ENCODE assay signal across 9 cellular contexts in the genomic region with DNA sequence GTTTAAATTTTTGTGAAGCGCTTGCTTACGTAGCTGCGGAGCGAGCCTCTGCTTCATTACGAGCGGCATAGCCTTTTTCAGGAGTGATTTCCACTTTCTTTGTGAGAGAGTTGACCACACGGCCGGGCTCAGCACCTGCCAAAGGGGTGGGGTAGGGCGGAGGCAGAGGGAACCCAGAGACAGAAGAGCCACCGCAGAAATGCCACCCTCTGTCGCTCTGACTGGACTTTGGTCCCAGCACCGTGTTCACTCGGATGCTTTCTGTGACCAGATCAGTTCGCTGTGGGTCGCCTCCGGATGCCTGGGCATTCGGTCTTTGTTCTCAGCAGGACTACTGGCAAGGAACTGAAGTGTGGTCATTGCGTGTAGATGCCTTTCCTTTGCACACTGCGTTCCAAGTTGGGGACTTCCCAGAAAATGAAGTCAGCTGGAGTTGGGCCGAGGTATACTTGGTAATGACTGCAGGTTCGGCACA. TPM values are rescaled to one million over a fixed set of nuclear protein-coding genes. Genes with fewer than 3 reads are reported as not detected.
DNase-seq lines count a peak whose midpoint lies in the region; ATAC-seq, FAIRE-seq and TF ChIP-seq lines count a peak whose summit lies in the region.
"Had no signal": no experiment of that assay in that cellular context is flagged by ENCODE, and none has a peak within 500 bp of the region (broad histone marks: within the 10 kb centered on the region; RNA-seq: fewer than 3 reads in every experiment).

No MANE protein-coding gene starts in this region.

- no peak for FAIRE-seq in GM12891 (lab: Jason Lieb, UNC)

- H3K9ac ChIP-seq in HUES6 (ENCODE audit: low read length) (no peak overlapping the region), iPS-20b (ENCODE audit: low read depth, low read length) (peak overlapping the region; percentile 23; the same call in 1 of the 2 replicates)

- H3K27ac ChIP-seq in HUES6 (ENCODE audit: low read depth, low read length) (no peak overlapping the region), iPS-20b (ENCODE audit: low read length) (no peak overlapping the region)
- H3K27ac ChIP-seq: neutrophil had no signal

- H3K4me3 ChIP-seq in HUES6 (ENCODE audit: low read depth, low read length) (peak overlapping the region; percentile 60), astrocyte of the cerebellum (ENCODE audit: low read depth, low read length) (peak overlapping the region; percentile 48), iPS-20b (ENCODE audit: low read length) (peak overlapping the region; percentile 71), skeletal muscle cell (ENCODE audit: low read depth, low read length) (peak overlapping the region; percentile 47)

- no peak for ATAC-seq in HG03565 (IDR thresholded peaks at IDR 0.05; ENCODE audit: unreplicated experiment)

- DNase-seq in astrocyte of the cerebellum (ENCODE audit: low read depth) (peak; percentile 37), skeletal muscle cell (ENCODE audit: low read depth) (no peak), NCI-H128 (lab: John Stamatoyannopoulos, UW; ENCODE audit: unreplicated experiment) (no peak), GM12891 (ENCODE audit: insufficient read length, low spot score) (no peak), midbrain (lab: John Stamatoyannopoulos, UW) (no peak)

- H3K4me1 ChIP-seq in HUES6 (ENCODE audit: control insufficient read depth, insufficient read depth, low read length): 0 out of 2 replicates have a peak, but pooled peaks cover 5% of the 10 kb centered on the region
- H3K4me1 ChIP-seq in iPS-20b (ENCODE audit: insufficient read depth, low read length): no peaks in the 10 kb centered on the region

- TF ChIP-seq POLR2A in GM12891 (IDR thresholded peaks at IDR 0.05; ENCODE audit: low read depth, low read length): no peak

- H3K36me3 ChIP-seq in HUES6 (ENCODE audit: control insufficient read depth, insufficient read depth, low read length): no peaks in the 10 kb centered on the region
- no peaks in the 10 kb centered on the region for H3K36me3 ChIP-seq in iPS-20b (ENCODE audit: insufficient read depth, low read depth, low read length)
- H3K36me3 ChIP-seq: neutrophil had no signal

- H3K27me3 ChIP-seq in HUES6 (ENCODE audit: control insufficient read depth, insufficient read depth, low read length) (peaks cover 66% of the 10 kb centered on the region), iPS-20b (ENCODE audit: insufficient read depth, low read length) (peaks cover 58% of the 10 kb centered on the region)

- no peak for TF ChIP-seq CTCF in astrocyte of the cerebellum (IDR thresholded peaks at IDR 0.05; ENCODE audit: low read depth, low read length, missing control alignments)

- in situ Hi-C loops in astrocyte of the cerebellum (cut with HindIII; ENCODE audit: low sequenced_read_pairs): no loop called here

- no peaks in the 10 kb centered on the region for H3K9me3 ChIP-seq in HUES6 (ENCODE audit: control insufficient read depth, insufficient read depth, low read depth, low read length)
- no peaks in the 10 kb centered on the region for H3K9me3 ChIP-seq in iPS-20b (ENCODE audit: insufficient read depth, low read depth, low read length)
- H3K9me3 ChIP-seq: neutrophil had no signal

TF ChIP-seq in GM12891, 5 proteins besides CTCF, POLR2A, EP300 and RAD21:
- TF ChIP-seq PAX5 (IDR thresholded peaks at IDR 0.05; ENCODE audit: insufficient read depth, low read length, severe bottlenecking): no peak
- TF ChIP-seq SPI1 (IDR thresholded peaks at IDR 0.05; ENCODE audit: low read depth, low read length): no peak
- TF ChIP-seq TAF1 (IDR thresholded peaks at IDR 0.05; ENCODE audit: low read depth, low read length): no peak
- no peak for TF ChIP-seq POU2F2 (IDR thresholded peaks at IDR 0.05; ENCODE audit: low read depth, low read length)
- TF ChIP-seq POLR2AphosphoS5 (IDR thresholded peaks at IDR 0.05; ENCODE audit: low read depth, low read length): no peak

RNA-seq across cellular contexts. Expression of a gene that starts 0.9 kb away (rescaled TPM):
- 0.36 TPM for polyA plus RNA-seq in GM12891 (2012; ENCODE audit: low read depth, missing spikeins)
